In the genomic region with DNA sequence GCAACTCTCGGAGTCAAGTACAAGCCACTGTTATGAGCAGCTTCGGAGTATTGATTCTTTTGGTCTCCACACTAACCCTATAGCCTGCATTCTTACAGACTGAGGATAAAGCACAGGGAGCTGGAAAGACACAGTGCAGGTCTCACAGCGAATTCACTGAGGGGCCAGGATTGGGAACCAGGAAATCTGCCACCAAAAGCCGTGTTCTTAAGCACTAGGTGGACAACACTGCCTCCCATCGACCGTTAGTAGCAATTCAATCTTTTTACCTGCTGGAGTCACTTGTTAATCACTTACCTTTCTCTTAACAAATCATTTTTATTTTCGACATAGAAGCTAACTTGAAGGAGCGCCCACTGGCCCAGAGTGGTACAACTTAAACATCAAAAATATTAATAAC, we compare ENCODE assay signal across 9 cellular contexts. TPM values are rescaled to one million over a fixed set of nuclear protein-coding genes. Genes with fewer than 3 reads are reported as not detected.
DNase-seq lines count a peak whose midpoint lies in the region; ATAC-seq and TF ChIP-seq lines count a peak whose summit lies in the region.
"Had no signal": no experiment of that assay in that cellular context is flagged by ENCODE, and none has a peak within 500 bp of the region (broad histone marks: within the 10 kb centered on the region; RNA-seq: fewer than 3 reads in every experiment).

No MANE protein-coding gene starts in this region.

- ATAC-seq in GM23338 (peak; percentile 85), HG03521 (IDR thresholded peaks at IDR 0.05; ENCODE audit: unreplicated experiment) (no peak), HG02642 (IDR thresholded peaks at IDR 0.05; ENCODE audit: poor library complexity, unreplicated experiment) (no peak)

- no peaks in the 10 kb centered on the region for H3K36me3 Mint-ChIP-seq in GM23338 (ENCODE audit: low read depth)

- H4K20me1 ChIP-seq in GM23338 (replicated peaks; ENCODE audit: insufficient read depth) = no peaks in the 10 kb centered on the region; the same call in 1 of the 2 replicates

- no peak overlapping the region for H3K4me2 ChIP-seq in GM23338

- H3K4me3 ChIP-seq in GM23338 = no peak overlapping the region
- H3K4me3 ChIP-seq: thoracic aorta had no signal

- no peaks in the 10 kb centered on the region for H3F3A ChIP-seq in GM23338 (replicated peaks; ENCODE audit: low read depth)

- H2AFZ ChIP-seq in GM23338 = no peak overlapping the region

- no peaks in the 10 kb centered on the region for H3K4me1 Mint-ChIP-seq in GM23338

- no peak overlapping the region for H3K27ac ChIP-seq in GM23338 (ENCODE audit: low read depth)
- H3K27ac ChIP-seq: thoracic aorta had no signal

- no peak overlapping the region for H3K27ac Mint-ChIP-seq in GM23338

- DNase-seq in COR-L47 (lab: John Stamatoyannopoulos, UW) = peak; percentile 13
- peak; percentile 87 for DNase-seq in GM23338 (ENCODE audit: low spot score)
- DNase-seq in RPMI8226 = peak; percentile 28
- peak; percentile 35 for DNase-seq in fibroblast of the conjunctiva (ENCODE audit: low read depth)
- DNase-seq in stromal cell of bone marrow (ENCODE audit: low read depth) = peak; percentile 6
- DNase-seq in NCI-H187 (lab: John Stamatoyannopoulos, UW) = no peak

- no peaks in the 10 kb centered on the region for H3K9me2 ChIP-seq in GM23338 (ENCODE audit: insufficient read depth)

- H3K4me3 Mint-ChIP-seq in GM23338 = no peak overlapping the region

- H3K27me3 ChIP-seq in GM23338 (ENCODE audit: insufficient read depth) = 0 out of 2 replicates have a peak, but pooled peaks cover 5% of the 10 kb centered on the region

- no peaks in the 10 kb centered on the region for H3K4me1 ChIP-seq in GM23338 (ENCODE audit: insufficient read depth)

- H3K9me3 Mint-ChIP-seq in GM23338 = no peaks in the 10 kb centered on the region; the same call in 2 of the 3 replicates

- TF ChIP-seq CTCF in GM23338 (conservative IDR thresholded peaks at IDR 0.05; ENCODE audit: low read depth in 2 of 2) = peak; percentile 79 to 85

- peaks cover 6% of the 10 kb centered on the region for H3K27me3 Mint-ChIP-seq in GM23338 (ENCODE audit: insufficient read depth, low read depth, poor library complexity)

- no peaks in the 10 kb centered on the region for H3K79me2 ChIP-seq in GM23338 (replicated peaks; ENCODE audit: insufficient read depth)

- no peaks in the 10 kb centered on the region for H3K36me3 ChIP-seq in GM23338 (ENCODE audit: insufficient read depth)
- H3K36me3 ChIP-seq: thoracic aorta had no signal

TF ChIP-seq in GM23338, 12 proteins besides CTCF, POLR2A, EP300 and RAD21 (continues in another document):
- no peak for TF ChIP-seq EZH2phosphoT487 (IDR thresholded peaks at IDR 0.05; ENCODE audit: unreplicated experiment)
- no peak for TF ChIP-seq ZNF462 (CRISPR knock-in tag; IDR thresholded peaks at IDR 0.05)
- TF ChIP-seq STAT1 (IDR thresholded peaks at IDR 0.05; ENCODE audit: unreplicated experiment) = no peak
- no peak for TF ChIP-seq REST (IDR thresholded peaks at IDR 0.05; ENCODE audit: unreplicated experiment)
- TF ChIP-seq EZH2 (IDR thresholded peaks at IDR 0.05; ENCODE audit: low read depth, unreplicated experiment) = no peak
- no peak for TF ChIP-seq CREB1 (CRISPR knock-in tag; IDR thresholded peaks at IDR 0.05; ENCODE audit: low read depth)
- TF ChIP-seq ZNF331 (CRISPR knock-in tag; IDR thresholded peaks at IDR 0.05; ENCODE audit: low read depth) = no peak
- no peak for TF ChIP-seq POLR2AphosphoS5 (IDR thresholded peaks at IDR 0.05; ENCODE audit: low read depth)

RNA-seq across cellular contexts. Expression of gene PMIS2, which starts 6.3 kb away (rescaled TPM):
- not detected in 2 replicates for total RNA-seq in GM23338 (2014; rRNA removed; shearing (Covaris generic))
- not detected in 2 replicates for polyA plus RNA-seq in GM23338 (2016; fragmentation: Nextera tagmentation; extraction: Ambion mirVana)
- total RNA-seq: thoracic aorta had no signal

RNA-seq across cellular contexts. Expression of gene HAUS5, which starts 20.3 kb away (rescaled TPM):
- 17.9 and 21.9 TPM in 2 replicates for total RNA-seq in GM23338 (2014; rRNA removed; shearing (Covaris generic))
- 22.3 and 23.2 TPM in 2 replicates for polyA plus RNA-seq in GM23338 (2016; fragmentation: Nextera tagmentation; extraction: Ambion mirVana)

RNA-seq across cellular contexts. Expression of gene ATP4A, which starts 28.8 kb away (rescaled TPM):
- total RNA-seq in GM23338 (2014; rRNA removed; shearing (Covaris generic)) = 0.62 and 0.63 TPM in 2 replicates
- polyA plus RNA-seq in GM23338 (2016; fragmentation: Nextera tagmentation; extraction: Ambion mirVana) = 0.61 and 1.0 TPM in 2 replicates

RNA-seq across cellular contexts. Expression of gene RBM42, which starts 36.6 kb away (rescaled TPM):
- total RNA-seq in GM23338 (2014; rRNA removed; shearing (Covaris generic)) = 58.3 and 74.7 TPM in 2 replicates
- polyA plus RNA-seq in GM23338 (2016; fragmentation: Nextera tagmentation; extraction: Ambion mirVana) = 78.2 and 82.9 TPM in 2 replicates

RNA-seq across cellular contexts. Expression of gene TMEM147, which starts 46.8 kb away (rescaled TPM):
- 164 and 170 TPM in 2 replicates for total RNA-seq in GM23338 (2014; rRNA removed; shearing (Covaris generic))
- polyA plus RNA-seq in GM23338 (2016; fragmentation: Nextera tagmentation; extraction: Ambion mirVana) = 272 TPM in 2 replicates

Comparison
In these comparisons a context has a peak if more than half of its experiments do, and no peak if none do; other contexts are left out.
1. DNase-seq: peak in COR-L47 (single experiment), GM23338 (single experiment), RPMI8226 (single experiment), fibroblast of the conjunctiva (single experiment) and stromal cell of bone marrow (single experiment); none in NCI-H187 (0 of 2).